ENCODE assay signal across 8 cellular contexts in genomic region chr9:111482656-111483418, GRCh38. TPM values are rescaled to one million over a fixed set of nuclear protein-coding genes. Genes with fewer than 3 reads are reported as not detected.
DNase-seq lines count a peak whose midpoint lies in the region; ATAC-seq lines count a peak whose summit lies in the region.

No MANE protein-coding gene starts in this region.

- H3K27me3 ChIP-seq in endocrine pancreas (ENCODE audit: control insufficient read depth, insufficient read depth, low read length): no peaks in the 10 kb centered on the region

- H3K27ac ChIP-seq in mesodermal cell (ENCODE audit: low read depth, low read length, severe bottlenecking): peak overlapping the region; percentile 91

- ATAC-seq in GM19035 (IDR thresholded peaks at IDR 0.05; ENCODE audit: unreplicated experiment) (peak; percentile 64), HG03280 (IDR thresholded peaks at IDR 0.05; ENCODE audit: unreplicated experiment) (peak; percentile 66)

- 0 to 1% methylated on average over 56 to 69 of the region's 74 CpGs for WGBS in mesodermal cell (ENCODE audit: insufficient coverage in 2 of 2), 2 experiments

- no peaks in the 10 kb centered on the region for H3K9me3 ChIP-seq in endocrine pancreas (ENCODE audit: control insufficient read depth, low read length)
- peaks cover 3% of the 10 kb centered on the region for H3K9me3 ChIP-seq in mesodermal cell (ENCODE audit: control insufficient read depth, low read length)

- peak overlapping the region; percentile 84 for H3K9ac ChIP-seq in endocrine pancreas (ENCODE audit: control insufficient read depth, insufficient read depth, low read length)

- H3K36me3 ChIP-seq in endocrine pancreas (ENCODE audit: control insufficient read depth, insufficient read depth, low read length) (no peaks in the 10 kb centered on the region), mesodermal cell (ENCODE audit: control insufficient read depth, insufficient read depth, low read length) (no peaks in the 10 kb centered on the region)

- peak; percentile 75 for DNase-seq in Ammon's horn (ENCODE audit: low spot score)
- DNase-seq in NCI-H82 (lab: John Stamatoyannopoulos, UW): peak; percentile 85
- DNase-seq in activated CD8-positive, alpha-beta memory T cell treated with anti-CD3 and anti-CD28 coated beads, Interleukin-2, amount 50 U/mL, for 4 hours: peak; percentile 65
- peak; percentile 10 to 45 for DNase-seq in stimulated activated CD8-positive, alpha-beta memory T cell treated with anti-CD3 and anti-CD28 coated beads, Interleukin-15, amount 100 ng/mL, for 4 hours (ENCODE audit: low read depth in 2 of 2)

- H3K4me3 ChIP-seq in endocrine pancreas (ENCODE audit: control insufficient read depth, insufficient read depth, low read length) (peak overlapping the region; percentile 92), mesodermal cell (ENCODE audit: extremely low read depth, insufficient read depth, low read length, poor library complexity, severe bottlenecking) (peak overlapping the region; percentile 78)

- peaks cover 4% of the 10 kb centered on the region for H3K4me1 ChIP-seq in endocrine pancreas (ENCODE audit: control insufficient read depth, insufficient read depth, low read length)
- H3K4me1 ChIP-seq in mesodermal cell (ENCODE audit: control insufficient read depth, insufficient read depth, low read length, poor library complexity, severe bottlenecking): peaks cover 3% of the 10 kb centered on the region

RNA-seq across cellular contexts. Expression of gene ECPAS, which starts 1.3 kb away (rescaled TPM):
- 43.5 TPM for polyA plus RNA-seq in mesodermal cell (2013, experiment 1 of 2)
- polyA plus RNA-seq in mesodermal cell (2013, experiment 2 of 2): 44.0 TPM

RNA-seq across cellular contexts. Expression of gene ZNF483, which starts 42.1 kb away (rescaled TPM):
- 2.8 TPM for polyA plus RNA-seq in mesodermal cell (2013, experiment 1 of 2)
- polyA plus RNA-seq in mesodermal cell (2013, experiment 2 of 2): 1.8 TPM

Comparison
In these comparisons a context has a peak if more than half of its experiments do, and no peak if none do; other contexts are left out.
1. Peak in every context shown above with its lines: DNase-seq, ATAC-seq, H3K4me3 ChIP-seq and H3K27ac ChIP-seq.
2. DNase-seq: peak in every context shown above with its lines; median percentile 85 in NCI-H82; 75 in Ammon's horn; 65 in activated CD8-positive, alpha-beta memory T cell treated with anti-CD3 and anti-CD28 coated beads, Interleukin-2, amount 50 U/mL, for 4 hours; 28 in stimulated activated CD8-positive, alpha-beta memory T cell treated with anti-CD3 and anti-CD28 coated beads, Interleukin-15, amount 100 ng/mL, for 4 hours.